24 cellular contexts compared by ENCODE assay signal in genomic region chr6:27428502-27428901, GRCh38.
"Had no signal": no experiment of that assay in that cellular context is flagged by ENCODE, and none has a peak within 500 bp of the region (broad histone marks: within the 10 kb centered on the region; RNA-seq: fewer than 3 reads in every experiment).

No MANE protein-coding gene starts in this region.

- H3K27ac Mint-ChIP-seq: effector memory CD8-positive, alpha-beta T cell; endodermal cell; memory B cell; naive thymus-derived CD4-positive, alpha-beta T cell had no signal

- H3K4me1 Mint-ChIP-seq: endodermal cell; memory B cell; naive thymus-derived CD4-positive, alpha-beta T cell had no signal

- H3K27me3 ChIP-seq: esophagus squamous epithelium, gastrocnemius medialis, heart right ventricle, left lung had no signal

- ATAC-seq: effector memory CD8-positive, alpha-beta T cell; esophagus mucosa; gastrocnemius medialis; heart right ventricle; left cardiac atrium; left lung; left ventricle myocardium superior; lower lobe of right lung; naive thymus-derived CD4-positive, alpha-beta T cell had no signal

- H3K4me1 ChIP-seq: esophagus squamous epithelium, gastrocnemius medialis, heart right ventricle, left lung, lower lobe of right lung had no signal

- H3K27me3 Mint-ChIP-seq: effector memory CD8-positive, alpha-beta T cell; memory B cell had no signal

- H3K27ac ChIP-seq: coronary artery, epithelial cell of prostate, esophagus squamous epithelium, gastrocnemius medialis, heart right ventricle, left lung, lower lobe of right lung had no signal

- DNase-seq: dermis blood vessel endothelial cell; effector CD8-positive, alpha-beta T cell; effector memory CD8-positive, alpha-beta T cell; endodermal cell; erythroblast; esophagus squamous epithelium; foreskin fibroblast; foreskin melanocyte; gastrocnemius medialis; glutamatergic neuron; head of caudate nucleus; heart right ventricle; hippocampal formation; left cardiac atrium; left lung; left ventricle myocardium superior; lower lobe of right lung; mesendoderm; midbrain; naive thymus-derived CD4-positive, alpha-beta T cell had no signal

- H3K36me3 ChIP-seq: esophagus squamous epithelium, gastrocnemius medialis, heart right ventricle, left lung, lower lobe of right lung had no signal

- H3K36me3 Mint-ChIP-seq: naive thymus-derived CD4-positive, alpha-beta T cell had no signal

- H3K4me3 ChIP-seq: coronary artery, esophagus squamous epithelium, gastrocnemius medialis, heart right ventricle, left lung, lower lobe of right lung had no signal

- H3K4me3 Mint-ChIP-seq: effector memory CD8-positive, alpha-beta T cell; endodermal cell; memory B cell; naive thymus-derived CD4-positive, alpha-beta T cell had no signal

- H3K9me3 ChIP-seq: esophagus squamous epithelium, gastrocnemius medialis, lower lobe of right lung had no signal
